In genomic region chr6:151512481-151512880, GRCh38 we compare ENCODE assay signal across 20 cellular contexts. TPM values are rescaled to one million over a fixed set of nuclear protein-coding genes. Genes with fewer than 3 reads are reported as not detected.
"Had no signal": no experiment of that assay in that cellular context is flagged by ENCODE, and none has a peak within 500 bp of the region (broad histone marks: within the 10 kb centered on the region; RNA-seq: fewer than 3 reads in every experiment).

No MANE protein-coding gene starts in this region.

- H3K27me3 Mint-ChIP-seq: stimulated activated naive CD8-positive, alpha-beta T cell treated with anti-CD3 and anti-CD28 coated beads, Interleukin-15, Interleukin-2, amounts not matched to agents 100 ng/mL and 50 ng/mL, for 24 hours had no signal

- H3K4me3 Mint-ChIP-seq: memory B cell; nephron progenitor cell; stimulated activated naive CD8-positive, alpha-beta T cell treated with anti-CD3 and anti-CD28 coated beads, Interleukin-15, Interleukin-2, amounts not matched to agents 100 ng/mL and 50 ng/mL, for 24 hours; T-helper 2 cell treated with Interferon-gamma antibody and Interleukin-4, amounts not matched to agents 5 μg/mL and 100 μg/mL, for 36 hours had no signal

- H3K9me3 Mint-ChIP-seq: activated T-helper 2 cell treated with anti-CD3 and anti-CD28 coated beads, Interferon-gamma antibody, Interleukin-2, Interleukin-4, amounts not matched to agents 10 μg/mL and 5 μg/mL and 100 μg/mL, durations not matched to agents 14 hours and 24 hours and 36 hours; memory B cell had no signal

- H3K36me3 ChIP-seq: heart left ventricle, ovary, uterus, WERI-Rb-1 had no signal

- H3K36me3 Mint-ChIP-seq: memory B cell had no signal

- H3K27ac Mint-ChIP-seq: activated T-helper 2 cell treated with anti-CD3 and anti-CD28 coated beads, Interferon-gamma antibody, Interleukin-2, Interleukin-4, amounts not matched to agents 10 μg/mL and 5 μg/mL and 100 μg/mL, durations not matched to agents 14 hours and 24 hours and 36 hours; memory B cell; nephron progenitor cell; stimulated activated naive CD8-positive, alpha-beta T cell treated with anti-CD3 and anti-CD28 coated beads, Interleukin-15, Interleukin-2, amounts not matched to agents 100 ng/mL and 50 ng/mL, for 24 hours; T-helper 2 cell treated with Interferon-gamma antibody and Interleukin-4, amounts not matched to agents 5 μg/mL and 100 μg/mL, for 36 hours had no signal

- H3K9me3 ChIP-seq: body of pancreas, heart left ventricle, ovary, uterus had no signal

- H3K4me1 ChIP-seq: body of pancreas, uterus had no signal

- H3K4me3 ChIP-seq: body of pancreas, coronary artery, heart left ventricle, ovary, uterus had no signal

- ATAC-seq: body of pancreas, left colon had no signal

- H3K27ac ChIP-seq: body of pancreas, coronary artery, ovary, uterus, WERI-Rb-1 had no signal

- H3K27me3 ChIP-seq: body of pancreas, heart left ventricle, ovary, uterus had no signal

- DNase-seq: activated CD4-positive, alpha-beta T cell treated with anti-CD3 and anti-CD28 coated beads for 48 hours; activated naive CD4-positive, alpha-beta T cell treated with anti-CD3 and anti-CD28 coated beads, Interleukin-2, amount 50 U/mL, for 16 hours; activated T-cell treated with anti-CD3 and anti-CD28 coated beads for 4 hours; amniotic stem cell; body of pancreas; central memory CD4-positive, alpha-beta T cell; effector CD8-positive, alpha-beta T cell; heart left ventricle; left colon; nephron progenitor cell; ovary; stimulated activated CD4-positive, alpha-beta T cell treated with anti-CD3 and anti-CD28 coated beads, Interleukin-4, amount 100 ng/mL, for 1 hour; stimulated activated CD8-positive, alpha-beta memory T cell treated with anti-CD3 and anti-CD28 coated beads, Interleukin-4, amount 100 ng/mL, for 48 hours; uterus; WERI-Rb-1 had no signal

- H3K4me1 Mint-ChIP-seq: memory B cell, nephron progenitor cell had no signal

RNA-seq across cellular contexts. Expression of gene CCDC170, which starts 18.7 kb away (rescaled TPM):
- total RNA-seq: activated T-helper 2 cell treated with anti-CD3 and anti-CD28 coated beads, Interferon-gamma antibody, Interleukin-2, Interleukin-4, amounts not matched to agents 10 μg/mL and 5 μg/mL and 100 μg/mL, durations not matched to agents 14 hours and 24 hours and 36 hours had no signal
